ENCODE assay signal across 1 cellular context in the genomic region with DNA sequence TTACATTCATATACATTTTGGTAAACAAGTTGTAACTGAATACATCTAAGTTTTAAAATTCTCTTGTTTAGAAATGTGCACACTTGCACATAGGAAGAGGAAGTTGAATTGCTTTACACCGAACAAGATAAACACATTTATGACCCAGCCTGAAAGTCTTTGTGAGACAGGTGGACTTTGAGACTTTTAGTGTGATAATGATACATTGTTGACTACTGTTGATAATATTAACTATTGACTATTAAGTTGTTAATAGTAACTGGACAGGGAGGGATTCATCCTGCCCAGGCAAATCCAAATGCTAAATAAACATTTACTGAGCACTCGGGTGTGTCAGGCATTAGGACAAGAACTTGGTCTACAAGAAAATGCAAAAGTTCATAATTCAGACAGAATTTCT.
TF ChIP-seq lines count a peak whose summit lies in the region.

No MANE protein-coding gene starts in this region.

TF ChIP-seq in GM23338, 12 proteins besides CTCF, POLR2A, EP300 and RAD21 (continued from another document):
- TF ChIP-seq, protein P1, sequence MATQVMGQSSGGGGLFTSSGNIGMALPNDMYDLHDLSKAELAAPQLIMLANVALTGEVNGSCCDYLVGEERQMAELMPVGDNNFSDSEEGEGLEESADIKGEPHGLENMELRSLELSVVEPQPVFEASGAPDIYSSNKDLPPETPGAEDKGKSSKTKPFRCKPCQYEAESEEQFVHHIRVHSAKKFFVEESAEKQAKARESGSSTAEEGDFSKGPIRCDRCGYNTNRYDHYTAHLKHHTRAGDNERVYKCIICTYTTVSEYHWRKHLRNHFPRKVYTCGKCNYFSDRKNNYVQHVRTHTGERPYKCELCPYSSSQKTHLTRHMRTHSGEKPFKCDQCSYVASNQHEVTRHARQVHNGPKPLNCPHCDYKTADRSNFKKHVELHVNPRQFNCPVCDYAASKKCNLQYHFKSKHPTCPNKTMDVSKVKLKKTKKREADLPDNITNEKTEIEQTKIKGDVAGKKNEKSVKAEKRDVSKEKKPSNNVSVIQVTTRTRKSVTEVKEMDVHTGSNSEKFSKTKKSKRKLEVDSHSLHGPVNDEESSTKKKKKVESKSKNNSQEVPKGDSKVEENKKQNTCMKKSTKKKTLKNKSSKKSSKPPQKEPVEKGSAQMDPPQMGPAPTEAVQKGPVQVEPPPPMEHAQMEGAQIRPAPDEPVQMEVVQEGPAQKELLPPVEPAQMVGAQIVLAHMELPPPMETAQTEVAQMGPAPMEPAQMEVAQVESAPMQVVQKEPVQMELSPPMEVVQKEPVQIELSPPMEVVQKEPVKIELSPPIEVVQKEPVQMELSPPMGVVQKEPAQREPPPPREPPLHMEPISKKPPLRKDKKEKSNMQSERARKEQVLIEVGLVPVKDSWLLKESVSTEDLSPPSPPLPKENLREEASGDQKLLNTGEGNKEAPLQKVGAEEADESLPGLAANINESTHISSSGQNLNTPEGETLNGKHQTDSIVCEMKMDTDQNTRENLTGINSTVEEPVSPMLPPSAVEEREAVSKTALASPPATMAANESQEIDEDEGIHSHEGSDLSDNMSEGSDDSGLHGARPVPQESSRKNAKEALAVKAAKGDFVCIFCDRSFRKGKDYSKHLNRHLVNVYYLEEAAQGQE (IDR thresholded peaks at IDR 0.05; ENCODE audit: unreplicated experiment) = no peak
- TF ChIP-seq EZH2phosphoT487 (IDR thresholded peaks at IDR 0.05; ENCODE audit: unreplicated experiment) (no peak), POLR2AphosphoS5 (IDR thresholded peaks at IDR 0.05; ENCODE audit: low read depth) (no peak), EZH2 (IDR thresholded peaks at IDR 0.05; ENCODE audit: low read depth, unreplicated experiment) (no peak), ZNF331 (CRISPR knock-in tag; IDR thresholded peaks at IDR 0.05; ENCODE audit: low read depth) (no peak), NANOG (IDR thresholded peaks at IDR 0.05; ENCODE audit: borderline replicate concordance) (no peak), CREB1 (CRISPR knock-in tag; IDR thresholded peaks at IDR 0.05; ENCODE audit: low read depth) (no peak), STAT1 (IDR thresholded peaks at IDR 0.05; ENCODE audit: unreplicated experiment) (no peak), ZNF114 (CRISPR knock-in tag; IDR thresholded peaks at IDR 0.05) (no peak)
- TF ChIP-seq, protein P2, sequence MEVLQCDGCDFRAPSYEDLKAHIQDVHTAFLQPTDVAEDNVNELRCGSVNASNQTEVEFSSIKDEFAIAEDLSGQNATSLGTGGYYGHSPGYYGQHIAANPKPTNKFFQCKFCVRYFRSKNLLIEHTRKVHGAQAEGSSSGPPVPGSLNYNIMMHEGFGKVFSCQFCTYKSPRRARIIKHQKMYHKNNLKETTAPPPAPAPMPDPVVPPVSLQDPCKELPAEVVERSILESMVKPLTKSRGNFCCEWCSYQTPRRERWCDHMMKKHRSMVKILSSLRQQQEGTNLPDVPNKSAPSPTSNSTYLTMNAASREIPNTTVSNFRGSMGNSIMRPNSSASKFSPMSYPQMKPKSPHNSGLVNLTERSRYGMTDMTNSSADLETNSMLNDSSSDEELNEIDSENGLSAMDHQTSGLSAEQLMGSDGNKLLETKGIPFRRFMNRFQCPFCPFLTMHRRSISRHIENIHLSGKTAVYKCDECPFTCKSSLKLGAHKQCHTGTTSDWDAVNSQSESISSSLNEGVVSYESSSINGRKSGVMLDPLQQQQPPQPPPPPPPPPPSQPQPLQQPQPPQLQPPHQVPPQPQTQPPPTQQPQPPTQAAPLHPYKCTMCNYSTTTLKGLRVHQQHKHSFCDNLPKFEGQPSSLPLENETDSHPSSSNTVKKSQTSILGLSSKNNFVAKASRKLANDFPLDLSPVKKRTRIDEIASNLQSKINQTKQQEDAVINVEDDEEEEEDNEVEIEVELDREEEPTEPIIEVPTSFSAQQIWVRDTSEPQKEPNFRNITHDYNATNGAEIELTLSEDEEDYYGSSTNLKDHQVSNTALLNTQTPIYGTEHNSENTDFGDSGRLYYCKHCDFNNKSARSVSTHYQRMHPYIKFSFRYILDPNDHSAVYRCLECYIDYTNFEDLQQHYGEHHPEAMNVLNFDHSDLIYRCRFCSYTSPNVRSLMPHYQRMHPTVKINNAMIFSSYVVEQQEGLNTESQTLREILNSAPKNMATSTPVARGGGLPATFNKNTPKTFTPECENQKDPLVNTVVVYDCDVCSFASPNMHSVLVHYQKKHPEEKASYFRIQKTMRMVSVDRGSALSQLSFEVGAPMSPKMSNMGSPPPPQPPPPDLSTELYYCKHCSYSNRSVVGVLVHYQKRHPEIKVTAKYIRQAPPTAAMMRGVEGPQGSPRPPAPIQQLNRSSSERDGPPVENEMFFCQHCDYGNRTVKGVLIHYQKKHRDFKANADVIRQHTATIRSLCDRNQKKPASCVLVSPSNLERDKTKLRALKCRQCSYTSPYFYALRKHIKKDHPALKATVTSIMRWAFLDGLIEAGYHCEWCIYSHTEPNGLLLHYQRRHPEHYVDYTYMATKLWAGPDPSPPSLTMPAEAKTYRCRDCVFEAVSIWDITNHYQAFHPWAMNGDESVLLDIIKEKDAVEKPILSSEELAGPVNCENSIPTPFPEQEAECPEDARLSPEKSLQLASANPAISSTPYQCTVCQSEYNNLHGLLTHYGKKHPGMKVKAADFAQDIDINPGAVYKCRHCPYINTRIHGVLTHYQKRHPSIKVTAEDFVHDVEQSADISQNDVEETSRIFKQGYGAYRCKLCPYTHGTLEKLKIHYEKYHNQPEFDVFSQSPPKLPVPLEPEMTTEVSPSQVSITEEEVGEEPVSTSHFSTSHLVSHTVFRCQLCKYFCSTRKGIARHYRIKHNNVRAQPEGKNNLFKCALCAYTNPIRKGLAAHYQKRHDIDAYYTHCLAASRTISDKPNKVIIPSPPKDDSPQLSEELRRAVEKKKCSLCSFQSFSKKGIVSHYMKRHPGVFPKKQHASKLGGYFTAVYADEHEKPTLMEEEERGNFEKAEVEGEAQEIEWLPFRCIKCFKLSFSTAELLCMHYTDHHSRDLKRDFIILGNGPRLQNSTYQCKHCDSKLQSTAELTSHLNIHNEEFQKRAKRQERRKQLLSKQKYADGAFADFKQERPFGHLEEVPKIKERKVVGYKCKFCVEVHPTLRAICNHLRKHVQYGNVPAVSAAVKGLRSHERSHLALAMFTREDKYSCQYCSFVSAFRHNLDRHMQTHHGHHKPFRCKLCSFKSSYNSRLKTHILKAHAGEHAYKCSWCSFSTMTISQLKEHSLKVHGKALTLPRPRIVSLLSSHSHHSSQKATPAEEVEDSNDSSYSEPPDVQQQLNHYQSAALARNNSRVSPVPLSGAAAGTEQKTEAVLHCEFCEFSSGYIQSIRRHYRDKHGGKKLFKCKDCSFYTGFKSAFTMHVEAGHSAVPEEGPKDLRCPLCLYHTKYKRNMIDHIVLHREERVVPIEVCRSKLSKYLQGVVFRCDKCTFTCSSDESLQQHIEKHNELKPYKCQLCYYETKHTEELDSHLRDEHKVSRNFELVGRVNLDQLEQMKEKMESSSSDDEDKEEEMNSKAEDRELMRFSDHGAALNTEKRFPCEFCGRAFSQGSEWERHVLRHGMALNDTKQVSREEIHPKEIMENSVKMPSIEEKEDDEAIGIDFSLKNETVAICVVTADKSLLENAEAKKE (CRISPR knock-in tag; IDR thresholded peaks at IDR 0.05) = no peak
- TF ChIP-seq, protein P3, sequence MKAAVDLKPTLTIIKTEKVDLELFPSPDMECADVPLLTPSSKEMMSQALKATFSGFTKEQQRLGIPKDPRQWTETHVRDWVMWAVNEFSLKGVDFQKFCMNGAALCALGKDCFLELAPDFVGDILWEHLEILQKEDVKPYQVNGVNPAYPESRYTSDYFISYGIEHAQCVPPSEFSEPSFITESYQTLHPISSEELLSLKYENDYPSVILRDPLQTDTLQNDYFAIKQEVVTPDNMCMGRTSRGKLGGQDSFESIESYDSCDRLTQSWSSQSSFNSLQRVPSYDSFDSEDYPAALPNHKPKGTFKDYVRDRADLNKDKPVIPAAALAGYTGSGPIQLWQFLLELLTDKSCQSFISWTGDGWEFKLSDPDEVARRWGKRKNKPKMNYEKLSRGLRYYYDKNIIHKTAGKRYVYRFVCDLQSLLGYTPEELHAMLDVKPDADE (IDR thresholded peaks at IDR 0.05) = no peak
